Comparison of ENCODE assay signal across 1 cellular context in the genomic region with DNA sequence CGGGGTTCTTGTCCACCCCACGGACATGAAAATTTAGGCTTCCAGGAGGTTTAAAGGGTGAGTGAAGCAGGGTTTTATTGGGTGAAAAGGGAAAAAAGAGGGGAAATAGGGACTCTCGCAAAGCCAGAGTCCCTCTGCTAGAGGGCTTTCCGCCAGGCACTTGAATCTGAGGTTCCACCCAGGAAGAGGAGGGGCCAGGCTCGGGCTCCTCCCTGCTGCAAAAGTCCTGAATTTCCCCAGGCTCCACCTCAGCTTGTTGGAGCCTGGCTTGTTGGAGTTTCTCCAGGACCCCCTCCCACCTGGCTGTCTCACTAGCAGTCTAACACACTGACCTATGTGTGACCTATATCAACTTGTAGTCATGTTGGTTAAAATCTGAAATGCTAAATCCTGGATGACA.
TF ChIP-seq lines count a peak whose summit lies in the region.

No MANE protein-coding gene starts in this region.

TF ChIP-seq in GM23338, 12 proteins besides CTCF, POLR2A, EP300 and RAD21 (continued from another document):
- TF ChIP-seq, protein P1, sequence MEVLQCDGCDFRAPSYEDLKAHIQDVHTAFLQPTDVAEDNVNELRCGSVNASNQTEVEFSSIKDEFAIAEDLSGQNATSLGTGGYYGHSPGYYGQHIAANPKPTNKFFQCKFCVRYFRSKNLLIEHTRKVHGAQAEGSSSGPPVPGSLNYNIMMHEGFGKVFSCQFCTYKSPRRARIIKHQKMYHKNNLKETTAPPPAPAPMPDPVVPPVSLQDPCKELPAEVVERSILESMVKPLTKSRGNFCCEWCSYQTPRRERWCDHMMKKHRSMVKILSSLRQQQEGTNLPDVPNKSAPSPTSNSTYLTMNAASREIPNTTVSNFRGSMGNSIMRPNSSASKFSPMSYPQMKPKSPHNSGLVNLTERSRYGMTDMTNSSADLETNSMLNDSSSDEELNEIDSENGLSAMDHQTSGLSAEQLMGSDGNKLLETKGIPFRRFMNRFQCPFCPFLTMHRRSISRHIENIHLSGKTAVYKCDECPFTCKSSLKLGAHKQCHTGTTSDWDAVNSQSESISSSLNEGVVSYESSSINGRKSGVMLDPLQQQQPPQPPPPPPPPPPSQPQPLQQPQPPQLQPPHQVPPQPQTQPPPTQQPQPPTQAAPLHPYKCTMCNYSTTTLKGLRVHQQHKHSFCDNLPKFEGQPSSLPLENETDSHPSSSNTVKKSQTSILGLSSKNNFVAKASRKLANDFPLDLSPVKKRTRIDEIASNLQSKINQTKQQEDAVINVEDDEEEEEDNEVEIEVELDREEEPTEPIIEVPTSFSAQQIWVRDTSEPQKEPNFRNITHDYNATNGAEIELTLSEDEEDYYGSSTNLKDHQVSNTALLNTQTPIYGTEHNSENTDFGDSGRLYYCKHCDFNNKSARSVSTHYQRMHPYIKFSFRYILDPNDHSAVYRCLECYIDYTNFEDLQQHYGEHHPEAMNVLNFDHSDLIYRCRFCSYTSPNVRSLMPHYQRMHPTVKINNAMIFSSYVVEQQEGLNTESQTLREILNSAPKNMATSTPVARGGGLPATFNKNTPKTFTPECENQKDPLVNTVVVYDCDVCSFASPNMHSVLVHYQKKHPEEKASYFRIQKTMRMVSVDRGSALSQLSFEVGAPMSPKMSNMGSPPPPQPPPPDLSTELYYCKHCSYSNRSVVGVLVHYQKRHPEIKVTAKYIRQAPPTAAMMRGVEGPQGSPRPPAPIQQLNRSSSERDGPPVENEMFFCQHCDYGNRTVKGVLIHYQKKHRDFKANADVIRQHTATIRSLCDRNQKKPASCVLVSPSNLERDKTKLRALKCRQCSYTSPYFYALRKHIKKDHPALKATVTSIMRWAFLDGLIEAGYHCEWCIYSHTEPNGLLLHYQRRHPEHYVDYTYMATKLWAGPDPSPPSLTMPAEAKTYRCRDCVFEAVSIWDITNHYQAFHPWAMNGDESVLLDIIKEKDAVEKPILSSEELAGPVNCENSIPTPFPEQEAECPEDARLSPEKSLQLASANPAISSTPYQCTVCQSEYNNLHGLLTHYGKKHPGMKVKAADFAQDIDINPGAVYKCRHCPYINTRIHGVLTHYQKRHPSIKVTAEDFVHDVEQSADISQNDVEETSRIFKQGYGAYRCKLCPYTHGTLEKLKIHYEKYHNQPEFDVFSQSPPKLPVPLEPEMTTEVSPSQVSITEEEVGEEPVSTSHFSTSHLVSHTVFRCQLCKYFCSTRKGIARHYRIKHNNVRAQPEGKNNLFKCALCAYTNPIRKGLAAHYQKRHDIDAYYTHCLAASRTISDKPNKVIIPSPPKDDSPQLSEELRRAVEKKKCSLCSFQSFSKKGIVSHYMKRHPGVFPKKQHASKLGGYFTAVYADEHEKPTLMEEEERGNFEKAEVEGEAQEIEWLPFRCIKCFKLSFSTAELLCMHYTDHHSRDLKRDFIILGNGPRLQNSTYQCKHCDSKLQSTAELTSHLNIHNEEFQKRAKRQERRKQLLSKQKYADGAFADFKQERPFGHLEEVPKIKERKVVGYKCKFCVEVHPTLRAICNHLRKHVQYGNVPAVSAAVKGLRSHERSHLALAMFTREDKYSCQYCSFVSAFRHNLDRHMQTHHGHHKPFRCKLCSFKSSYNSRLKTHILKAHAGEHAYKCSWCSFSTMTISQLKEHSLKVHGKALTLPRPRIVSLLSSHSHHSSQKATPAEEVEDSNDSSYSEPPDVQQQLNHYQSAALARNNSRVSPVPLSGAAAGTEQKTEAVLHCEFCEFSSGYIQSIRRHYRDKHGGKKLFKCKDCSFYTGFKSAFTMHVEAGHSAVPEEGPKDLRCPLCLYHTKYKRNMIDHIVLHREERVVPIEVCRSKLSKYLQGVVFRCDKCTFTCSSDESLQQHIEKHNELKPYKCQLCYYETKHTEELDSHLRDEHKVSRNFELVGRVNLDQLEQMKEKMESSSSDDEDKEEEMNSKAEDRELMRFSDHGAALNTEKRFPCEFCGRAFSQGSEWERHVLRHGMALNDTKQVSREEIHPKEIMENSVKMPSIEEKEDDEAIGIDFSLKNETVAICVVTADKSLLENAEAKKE (CRISPR knock-in tag; IDR thresholded peaks at IDR 0.05): no peak
- TF ChIP-seq EZH2 (IDR thresholded peaks at IDR 0.05; ENCODE audit: low read depth, unreplicated experiment): no peak
